In genomic region chr17:40778466-40778865, GRCh38 we compare ENCODE assay signal across 30 cellular contexts. TPM values are rescaled to one million over a fixed set of nuclear protein-coding genes. Genes with fewer than 3 reads are reported as not detected.
"Had no signal": no experiment of that assay in that cellular context is flagged by ENCODE, and none has a peak within 500 bp of the region (broad histone marks: within the 10 kb centered on the region; RNA-seq: fewer than 3 reads in every experiment).

No MANE protein-coding gene starts in this region.

- FAIRE-seq: kidney, small intestine had no signal

- H3K36me3 ChIP-seq: esophagus muscularis mucosa, gastroesophageal sphincter, tibial artery, uterus, WERI-Rb-1 had no signal

- H3K27ac ChIP-seq: esophagus muscularis mucosa, gastroesophageal sphincter, tibial artery, uterus, WERI-Rb-1 had no signal

- H3K27ac Mint-ChIP-seq: activated CD4-positive, alpha-beta T cell treated with anti-CD3 and anti-CD28 coated beads, Interleukin-2, amount 10 ng/mL, durations not matched to agents 7 days and 5 days; activated CD8-positive, alpha-beta T cell treated with anti-CD3 and anti-CD28 coated beads, Interleukin-2, amount 10 ng/mL, durations not matched to agents 7 days and 5 days; activated naive CD4-positive, alpha-beta T cell treated with anti-CD3 and anti-CD28 coated beads, Interleukin-2, amount 50 U/mL, for 24 hours; brain; mesothelial cell of epicardium; naive thymus-derived CD8-positive, alpha-beta T cell; stimulated activated effector memory CD8-positive, alpha-beta T cell treated with anti-CD3 and anti-CD28 coated beads, Interleukin-12 subunit alpha, Interleukin-12 subunit beta, amount 100 ng/mL, for 72 hours; stimulated activated naive CD8-positive, alpha-beta T cell treated with anti-CD3 and anti-CD28 coated beads, Interleukin-15, amount 100 ng/mL, for 72 hours had no signal

- H3K4me3 Mint-ChIP-seq: activated CD4-positive, alpha-beta T cell treated with anti-CD3 and anti-CD28 coated beads, Interleukin-2, amount 10 ng/mL, durations not matched to agents 7 days and 5 days; activated CD8-positive, alpha-beta T cell treated with anti-CD3 and anti-CD28 coated beads, Interleukin-2, amount 10 ng/mL, durations not matched to agents 7 days and 5 days; activated naive CD4-positive, alpha-beta T cell treated with anti-CD3 and anti-CD28 coated beads, Interleukin-2, amount 50 U/mL, for 24 hours; brain; mesothelial cell of epicardium; stimulated activated effector memory CD8-positive, alpha-beta T cell treated with anti-CD3 and anti-CD28 coated beads, Interleukin-12 subunit alpha, Interleukin-12 subunit beta, amount 100 ng/mL, for 72 hours; stimulated activated naive CD8-positive, alpha-beta T cell treated with anti-CD3 and anti-CD28 coated beads, Interleukin-15, amount 100 ng/mL, for 72 hours had no signal

- DNase-seq: activated CD4-positive, alpha-beta T cell treated with anti-CD3 and anti-CD28 coated beads, Interleukin-2, amount 10 ng/mL, durations not matched to agents 7 days and 5 days; activated CD4-positive, CD25-positive, alpha-beta regulatory T cell treated with anti-CD3 and anti-CD28 coated beads, Interleukin-2, amount 50 U/mL, for 72 hours; activated CD8-positive, alpha-beta T cell treated with anti-CD3 and anti-CD28 coated beads, Interleukin-2, amount 10 ng/mL, durations not matched to agents 7 days and 5 days; activated gamma-delta T cell treated with Interleukin-2 at 50 U/mL for 16 hours; activated T-cell treated with anti-CD3 and anti-CD28 coated beads, Interleukin-2, amount 50 U/mL, for 1 hour; aorta; central memory CD4-positive, alpha-beta T cell; dermis blood vessel endothelial cell; effector CD8-positive, alpha-beta T cell; head of caudate nucleus; kidney; naive thymus-derived CD8-positive, alpha-beta T cell; small intestine; stimulated activated CD4-positive, alpha-beta T cell treated with anti-CD3 and anti-CD28 coated beads, Interleukin-2, amount 100 ng/mL, for 24 hours; stimulated activated naive CD8-positive, alpha-beta T cell treated with anti-CD3 and anti-CD28 coated beads, Interleukin-15, amount 100 ng/mL, for 72 hours; tibial artery; uterus; WERI-Rb-1 had no signal

- H3K4me1 ChIP-seq: esophagus muscularis mucosa, gastroesophageal sphincter, tibial artery, uterus had no signal

- H3K4me1 Mint-ChIP-seq: mesothelial cell of epicardium; stimulated activated effector memory CD8-positive, alpha-beta T cell treated with anti-CD3 and anti-CD28 coated beads, Interleukin-12 subunit alpha, Interleukin-12 subunit beta, amount 100 ng/mL, for 72 hours had no signal

- ATAC-seq: activated CD8-positive, alpha-beta T cell treated with anti-CD3 and anti-CD28 coated beads, Interleukin-2, amount 10 ng/mL, durations not matched to agents 7 days and 5 days; gastroesophageal sphincter; naive thymus-derived CD8-positive, alpha-beta T cell; sciatic nerve; stimulated activated effector memory CD8-positive, alpha-beta T cell treated with anti-CD3 and anti-CD28 coated beads, Interleukin-12 subunit alpha, Interleukin-12 subunit beta, amount 100 ng/mL, for 72 hours; stimulated activated naive CD8-positive, alpha-beta T cell treated with anti-CD3 and anti-CD28 coated beads, Interleukin-15, amount 100 ng/mL, for 72 hours had no signal

- H3K9me3 Mint-ChIP-seq: activated CD4-positive, alpha-beta T cell treated with anti-CD3 and anti-CD28 coated beads, Interleukin-2, amount 10 ng/mL, durations not matched to agents 7 days and 5 days; activated naive CD4-positive, alpha-beta T cell treated with anti-CD3 and anti-CD28 coated beads, Interleukin-2, amount 50 U/mL, for 24 hours; brain; mesothelial cell of epicardium; naive thymus-derived CD8-positive, alpha-beta T cell; stimulated activated effector memory CD8-positive, alpha-beta T cell treated with anti-CD3 and anti-CD28 coated beads, Interleukin-12 subunit alpha, Interleukin-12 subunit beta, amount 100 ng/mL, for 72 hours; stimulated activated naive CD8-positive, alpha-beta T cell treated with anti-CD3 and anti-CD28 coated beads, Interleukin-15, amount 100 ng/mL, for 72 hours had no signal

- H3K4me3 ChIP-seq: esophagus muscularis mucosa, gastroesophageal sphincter, tibial artery, uterus had no signal

- H3K36me3 Mint-ChIP-seq: activated naive CD4-positive, alpha-beta T cell treated with anti-CD3 and anti-CD28 coated beads, Interleukin-2, amount 50 U/mL, for 24 hours; brain; mesothelial cell of epicardium; naive thymus-derived CD8-positive, alpha-beta T cell; stimulated activated effector memory CD8-positive, alpha-beta T cell treated with anti-CD3 and anti-CD28 coated beads, Interleukin-12 subunit alpha, Interleukin-12 subunit beta, amount 100 ng/mL, for 72 hours had no signal

- H3K9me3 ChIP-seq: esophagus muscularis mucosa, gastroesophageal sphincter, tibial artery, uterus had no signal

RNA-seq across cellular contexts. Expression of gene KRT27, which starts 3.9 kb away (rescaled TPM):
- total RNA-seq: activated CD4-positive, alpha-beta T cell treated with anti-CD3 and anti-CD28 coated beads, Interleukin-2, amount 10 ng/mL, durations not matched to agents 7 days and 5 days; activated CD8-positive, alpha-beta T cell treated with anti-CD3 and anti-CD28 coated beads, Interleukin-2, amount 10 ng/mL, durations not matched to agents 7 days and 5 days; aorta; dermis blood vessel endothelial cell; esophagus muscularis mucosa; gastroesophageal sphincter; kidney; lung microvascular endothelial cell; mesothelial cell of epicardium; naive thymus-derived CD8-positive, alpha-beta T cell; osteoblast; renal cortical epithelial cell; T-helper 2 cell treated with Interferon-gamma antibody and Interleukin-4, amounts not matched to agents 100 ng/mL and 5 ng/mL, for 36 hours; uterus had no signal
- polyA plus RNA-seq: aorta; naive thymus-derived CD8-positive, alpha-beta T cell had no signal

RNA-seq across cellular contexts. Expression of gene KRT26, which starts 6.5 kb away (rescaled TPM):
- total RNA-seq: activated CD4-positive, alpha-beta T cell treated with anti-CD3 and anti-CD28 coated beads, Interleukin-2, amount 10 ng/mL, durations not matched to agents 7 days and 5 days; activated CD8-positive, alpha-beta T cell treated with anti-CD3 and anti-CD28 coated beads, Interleukin-2, amount 10 ng/mL, durations not matched to agents 7 days and 5 days; aorta; dermis blood vessel endothelial cell; esophagus muscularis mucosa; gastroesophageal sphincter; kidney; lung microvascular endothelial cell; mesothelial cell of epicardium; naive thymus-derived CD8-positive, alpha-beta T cell; osteoblast; posterior vena cava; renal cortical epithelial cell; sciatic nerve; T-helper 2 cell treated with Interferon-gamma antibody and Interleukin-4, amounts not matched to agents 100 ng/mL and 5 ng/mL, for 36 hours; uterus had no signal
- polyA plus RNA-seq: aorta; naive thymus-derived CD8-positive, alpha-beta T cell; small intestine had no signal

RNA-seq across cellular contexts. Expression of gene KRT28, which starts 21.3 kb away (rescaled TPM):
- total RNA-seq: activated CD4-positive, alpha-beta T cell treated with anti-CD3 and anti-CD28 coated beads, Interleukin-2, amount 10 ng/mL, durations not matched to agents 7 days and 5 days; activated CD8-positive, alpha-beta T cell treated with anti-CD3 and anti-CD28 coated beads, Interleukin-2, amount 10 ng/mL, durations not matched to agents 7 days and 5 days; aorta; dermis blood vessel endothelial cell; esophagus muscularis mucosa; gastroesophageal sphincter; kidney; lung microvascular endothelial cell; mesothelial cell of epicardium; naive thymus-derived CD8-positive, alpha-beta T cell; osteoblast; posterior vena cava; renal cortical epithelial cell; sciatic nerve; T-helper 2 cell treated with Interferon-gamma antibody and Interleukin-4, amounts not matched to agents 100 ng/mL and 5 ng/mL, for 36 hours; uterus had no signal
- polyA plus RNA-seq: aorta; naive thymus-derived CD8-positive, alpha-beta T cell; small intestine had no signal

RNA-seq across cellular contexts. Expression of gene KRT25, which starts 23.3 kb away (rescaled TPM):
- total RNA-seq: activated CD4-positive, alpha-beta T cell treated with anti-CD3 and anti-CD28 coated beads, Interleukin-2, amount 10 ng/mL, durations not matched to agents 7 days and 5 days; activated CD8-positive, alpha-beta T cell treated with anti-CD3 and anti-CD28 coated beads, Interleukin-2, amount 10 ng/mL, durations not matched to agents 7 days and 5 days; aorta; dermis blood vessel endothelial cell; esophagus muscularis mucosa; gastroesophageal sphincter; kidney; lung microvascular endothelial cell; mesothelial cell of epicardium; naive thymus-derived CD8-positive, alpha-beta T cell; osteoblast; posterior vena cava; renal cortical epithelial cell; sciatic nerve; T-helper 2 cell treated with Interferon-gamma antibody and Interleukin-4, amounts not matched to agents 100 ng/mL and 5 ng/mL, for 36 hours; uterus had no signal
- polyA plus RNA-seq: aorta; naive thymus-derived CD8-positive, alpha-beta T cell; small intestine had no signal
